Comparison of ENCODE assay signal across 2 cellular contexts in genomic region chr5:5290674-5291334, GRCh38.
TF ChIP-seq lines count a peak whose summit lies in the region.

No MANE protein-coding gene starts in this region.

TF ChIP-seq in SK-N-SH, 30 proteins besides CTCF, POLR2A, EP300 and RAD21 (continued from another document):
- no peak for TF ChIP-seq USF1 (IDR thresholded peaks at IDR 0.05; ENCODE audit: borderline replicate concordance, low read depth)
- no peak for TF ChIP-seq JUND (IDR thresholded peaks at IDR 0.05)
- TF ChIP-seq TEAD4 (IDR thresholded peaks at IDR 0.05; ENCODE audit: borderline replicate concordance, insufficient read depth), result no peak
- TF ChIP-seq, protein P1, sequence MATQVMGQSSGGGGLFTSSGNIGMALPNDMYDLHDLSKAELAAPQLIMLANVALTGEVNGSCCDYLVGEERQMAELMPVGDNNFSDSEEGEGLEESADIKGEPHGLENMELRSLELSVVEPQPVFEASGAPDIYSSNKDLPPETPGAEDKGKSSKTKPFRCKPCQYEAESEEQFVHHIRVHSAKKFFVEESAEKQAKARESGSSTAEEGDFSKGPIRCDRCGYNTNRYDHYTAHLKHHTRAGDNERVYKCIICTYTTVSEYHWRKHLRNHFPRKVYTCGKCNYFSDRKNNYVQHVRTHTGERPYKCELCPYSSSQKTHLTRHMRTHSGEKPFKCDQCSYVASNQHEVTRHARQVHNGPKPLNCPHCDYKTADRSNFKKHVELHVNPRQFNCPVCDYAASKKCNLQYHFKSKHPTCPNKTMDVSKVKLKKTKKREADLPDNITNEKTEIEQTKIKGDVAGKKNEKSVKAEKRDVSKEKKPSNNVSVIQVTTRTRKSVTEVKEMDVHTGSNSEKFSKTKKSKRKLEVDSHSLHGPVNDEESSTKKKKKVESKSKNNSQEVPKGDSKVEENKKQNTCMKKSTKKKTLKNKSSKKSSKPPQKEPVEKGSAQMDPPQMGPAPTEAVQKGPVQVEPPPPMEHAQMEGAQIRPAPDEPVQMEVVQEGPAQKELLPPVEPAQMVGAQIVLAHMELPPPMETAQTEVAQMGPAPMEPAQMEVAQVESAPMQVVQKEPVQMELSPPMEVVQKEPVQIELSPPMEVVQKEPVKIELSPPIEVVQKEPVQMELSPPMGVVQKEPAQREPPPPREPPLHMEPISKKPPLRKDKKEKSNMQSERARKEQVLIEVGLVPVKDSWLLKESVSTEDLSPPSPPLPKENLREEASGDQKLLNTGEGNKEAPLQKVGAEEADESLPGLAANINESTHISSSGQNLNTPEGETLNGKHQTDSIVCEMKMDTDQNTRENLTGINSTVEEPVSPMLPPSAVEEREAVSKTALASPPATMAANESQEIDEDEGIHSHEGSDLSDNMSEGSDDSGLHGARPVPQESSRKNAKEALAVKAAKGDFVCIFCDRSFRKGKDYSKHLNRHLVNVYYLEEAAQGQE (IDR thresholded peaks at IDR 0.05; ENCODE audit: low read depth, low read length), result no peak
- TF ChIP-seq TCF12 (IDR thresholded peaks at IDR 0.05), result no peak
- no peak for TF ChIP-seq SIN3A (IDR thresholded peaks at IDR 0.05; ENCODE audit: borderline replicate concordance, low read depth, low read length)
- TF ChIP-seq ELF1 (IDR thresholded peaks at IDR 0.05), result no peak
- TF ChIP-seq GATA2 (CRISPR knock-in tag; IDR thresholded peaks at IDR 0.05), result no peak
- TF ChIP-seq FOXM1 (IDR thresholded peaks at IDR 0.05; ENCODE audit: low read depth), result no peak

TF ChIP-seq in SK-N-SH treated with all-trans-retinoic acid at 6 μM for 48 hours, 23 proteins besides CTCF, POLR2A, EP300 and RAD21 (continued from another document):
- TF ChIP-seq, protein P2, sequence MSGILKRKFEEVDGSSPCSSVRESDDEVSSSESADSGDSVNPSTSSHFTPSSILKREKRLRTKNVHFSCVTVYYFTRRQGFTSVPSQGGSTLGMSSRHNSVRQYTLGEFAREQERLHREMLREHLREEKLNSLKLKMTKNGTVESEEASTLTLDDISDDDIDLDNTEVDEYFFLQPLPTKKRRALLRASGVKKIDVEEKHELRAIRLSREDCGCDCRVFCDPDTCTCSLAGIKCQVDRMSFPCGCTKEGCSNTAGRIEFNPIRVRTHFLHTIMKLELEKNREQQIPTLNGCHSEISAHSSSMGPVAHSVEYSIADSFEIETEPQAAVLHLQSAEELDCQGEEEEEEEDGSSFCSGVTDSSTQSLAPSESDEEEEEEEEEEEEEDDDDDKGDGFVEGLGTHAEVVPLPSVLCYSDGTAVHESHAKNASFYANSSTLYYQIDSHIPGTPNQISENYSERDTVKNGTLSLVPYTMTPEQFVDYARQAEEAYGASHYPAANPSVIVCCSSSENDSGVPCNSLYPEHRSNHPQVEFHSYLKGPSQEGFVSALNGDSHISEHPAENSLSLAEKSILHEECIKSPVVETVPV (CRISPR knock-in tag; IDR thresholded peaks at IDR 0.05), result no peak
- TF ChIP-seq ARNTL (CRISPR knock-in tag; IDR thresholded peaks at IDR 0.05; ENCODE audit: borderline replicate concordance, low read depth) (no peak), PPARA (CRISPR knock-in tag; IDR thresholded peaks at IDR 0.05; ENCODE audit: borderline replicate concordance) (no peak)
